10 cellular contexts compared by ENCODE assay signal in the genomic region with DNA sequence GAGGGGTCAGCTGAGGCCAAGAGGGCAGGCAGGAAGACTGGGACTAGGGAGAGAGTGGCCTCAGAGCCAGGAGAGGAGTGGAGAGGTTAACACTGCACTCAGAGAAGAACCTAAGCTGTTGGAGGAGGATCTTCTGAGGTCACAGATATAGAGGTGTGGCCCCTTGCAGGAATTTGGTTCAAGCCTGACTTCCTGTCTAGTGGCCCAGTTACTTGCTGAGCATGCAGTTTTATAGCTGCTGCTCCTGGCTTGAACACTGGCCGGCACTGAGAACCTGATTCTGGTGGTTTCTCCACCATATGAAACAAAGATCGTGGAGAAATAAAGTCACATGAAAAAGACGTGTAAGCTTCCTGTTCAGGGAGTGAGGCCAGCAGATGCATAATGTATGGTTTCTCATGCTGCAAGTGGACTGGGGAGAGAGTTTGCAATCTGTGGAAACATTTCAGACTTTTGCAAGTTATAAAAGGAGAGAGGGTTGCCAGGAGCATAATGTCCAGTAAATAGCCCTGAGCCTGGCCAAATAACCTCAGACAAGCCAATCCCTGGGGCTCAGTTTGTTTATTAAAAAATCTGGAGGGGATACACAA.
DNase-seq lines count a peak whose midpoint lies in the region; ATAC-seq and TF ChIP-seq lines count a peak whose summit lies in the region.
"Had no signal": no experiment of that assay in that cellular context is flagged by ENCODE, and none has a peak within 500 bp of the region (broad histone marks: within the 10 kb centered on the region; RNA-seq: fewer than 3 reads in every experiment).

No MANE protein-coding gene starts in this region.

- no peak for TF ChIP-seq EP300 in ovary (IDR thresholded peaks at IDR 0.05)

- peaks cover 10% of the 10 kb centered on the region; the same call in 1 of the 2 replicates for H4K20me1 ChIP-seq in IMR-90 (ENCODE audit: insufficient read depth, low read length)

- H3K4ac ChIP-seq in IMR-90 (ENCODE audit: low read depth, low read length): peak overlapping the region; percentile 43; the same call in 1 of the 2 replicates

- H2BK15ac ChIP-seq in IMR-90 (ENCODE audit: low read depth, low read length): no peak overlapping the region

- H3K36me3 Mint-ChIP-seq in CD4-positive, alpha-beta T cell (ENCODE audit: low read depth): no peaks in the 10 kb centered on the region

- 17% methylated on average over 1 of the region's 3 CpGs; no CpG with 5 or more reads in 1 of the 2 experiments for WGBS in IMR-90 (ENCODE audit: extremely low coverage in 2 of 2, insufficient read length in 1 of 2), 2 experiments
- WGBS in ovary, 3 donors: 2 to 7% (median 3%) methylated on average over 3 of the region's 3 CpGs

- H2BK5ac ChIP-seq in IMR-90 (ENCODE audit: low read depth, low read length, poor library complexity, severe bottlenecking): no peak overlapping the region

- no peak overlapping the region; the same call in 1 of the 2 replicates for H3K18ac ChIP-seq in IMR-90 (ENCODE audit: low read depth, low read length)

- H3K27ac ChIP-seq in CD4-positive, alpha-beta T cell (ENCODE audit: low read depth, low read length): no peak overlapping the region
- H3K27ac ChIP-seq in IMR-90 (ENCODE audit: insufficient read depth, low read length) (no peak overlapping the region), ovary (peak overlapping the region in 1 of 2 donors; percentile 66)
- H3K27ac ChIP-seq in effector memory CD4-positive, alpha-beta T cell (ENCODE audit: insufficient read depth, low read length, poor library complexity, severe bottlenecking): no peak overlapping the region
- H3K27ac ChIP-seq: cardiac muscle cell had no signal

- no peak overlapping the region for H2AK9ac ChIP-seq in IMR-90 (replicated peaks; ENCODE audit: low read depth, low read length, poor library complexity)

- no peak overlapping the region for H4K91ac ChIP-seq in IMR-90 (ENCODE audit: insufficient read depth, low read depth, low read length)

- peaks cover 11 to 70% of the 10 kb centered on the region in 2 experiments; a peak in 3 of 4 replicates for H3K79me1 ChIP-seq in IMR-90 (ENCODE audit: low read depth in 1 of 2, low read length in 2 of 2)

- POLR2A ChIA-PET in CD4-positive, alpha-beta T cell (lab: Charles Lee): no interaction called here
- POLR2A ChIA-PET in IMR-90 (lab: Charles Lee; ENCODE audit: unreplicated experiment): no interaction called here

- H3K14ac ChIP-seq in IMR-90 (replicated peaks; ENCODE audit: low read depth, low read length): 0 out of 2 replicates have a peak overlapping the region, but pooled peaks have one; percentile 3

- H3K4me3 Mint-ChIP-seq in CD4-positive, alpha-beta T cell: no peak overlapping the region

- in situ Hi-C loops in IMR-90 (cut with MboI; ENCODE audit: low sequenced_read_pairs): no loop called here

- peaks cover 47% of the 10 kb centered on the region for H3K4me1 Mint-ChIP-seq in CD4-positive, alpha-beta T cell (ENCODE audit: low read depth)

- no peak overlapping the region for H3K56ac ChIP-seq in IMR-90 (ENCODE audit: extremely low read depth, insufficient read depth, low read length)

- no peak for DNase-seq in CD4-positive, alpha-beta T cell
- peak; percentile 21 for DNase-seq in IMR-90
- peak in 2 of 3 donors; percentile 2 to 6 for DNase-seq in effector memory CD4-positive, alpha-beta T cell
- DNase-seq in ovary: peak; percentile 34 to 56 (median 48)
- DNase-seq in GOT3 (lab: John Stamatoyannopoulos, UW): no peak
- no peak for DNase-seq in kidney glomerular epithelial cell (lab: John Stamatoyannopoulos, UW)

- no peaks in the 10 kb centered on the region for H3K27me3 ChIP-seq in CD4-positive, alpha-beta T cell (ENCODE audit: control insufficient read depth, insufficient read depth, low read length)
- H3K27me3 ChIP-seq in IMR-90 (ENCODE audit: control insufficient read depth, insufficient read depth, low read length) (no peaks in the 10 kb centered on the region), ovary (no peaks in the 10 kb centered on the region)
- H3K27me3 ChIP-seq in effector memory CD4-positive, alpha-beta T cell (replicated peaks; ENCODE audit: control insufficient read depth, insufficient read depth, low read length, poor library complexity, severe bottlenecking): no peaks in the 10 kb centered on the region
- H3K27me3 ChIP-seq: cardiac muscle cell had no signal

- no peak overlapping the region for H2AFZ ChIP-seq in IMR-90 (replicated peaks; ENCODE audit: low read length, poor library complexity)

- dilution Hi-C loops in IMR-90 (cut with HindIII; ENCODE audit: low sequenced_read_pairs, unreplicated experiment): no loop called here

- H3K4me3 ChIP-seq in IMR-90 (ENCODE audit: insufficient read depth, low read depth, low read length): no peak overlapping the region
- no peak overlapping the region for H3K4me3 ChIP-seq in effector memory CD4-positive, alpha-beta T cell (ENCODE audit: insufficient read depth, low read depth, low read length, poor library complexity, severe bottlenecking)
- no peak overlapping the region for H3K4me3 ChIP-seq in ovary
- H3K4me3 ChIP-seq: cardiac muscle cell had no signal

- intact Hi-C loops in CD4-positive, alpha-beta T cell (cut with DNase I, micrococcal nuclease): no loop called here
- intact Hi-C loops in IMR-90 (cut with micrococcal nuclease) (loop anchor here (5.0 kb wide), 1 partner anchor 469 kb away; no protein-coding TSS in a partner anchor), ovary (cut with DNase I) (loop anchor here in 3 of 4 donors (10.0 kb wide), 3 partner anchors 68 to 122 kb away; a partner anchor contains a TSS)

- H3K23ac ChIP-seq in IMR-90 (ENCODE audit: low read depth, low read length): no peak overlapping the region

- H3K4me1 ChIP-seq in IMR-90 (ENCODE audit: control insufficient read depth, insufficient read depth, low read length): peaks cover 27% of the 10 kb centered on the region
- H3K4me1 ChIP-seq in effector memory CD4-positive, alpha-beta T cell (ENCODE audit: control insufficient read depth, insufficient read depth, low read length, poor library complexity, severe bottlenecking): peaks cover 14% of the 10 kb centered on the region
- peaks cover 33% of the 10 kb centered on the region for H3K4me1 ChIP-seq in ovary (ENCODE audit: insufficient read depth)

- H2BK120ac ChIP-seq in IMR-90 (ENCODE audit: low read depth, low read length): no peak overlapping the region; the same call in 1 of the 2 replicates

- no peak for TF ChIP-seq CTCF in CD4-positive, alpha-beta T cell (IDR thresholded peaks at IDR 0.05)
- no peak for TF ChIP-seq CTCF in IMR-90 (conservative IDR thresholded peaks at IDR 0.05; ENCODE audit: low read depth, low read length)
- TF ChIP-seq CTCF in ovary (IDR thresholded peaks at IDR 0.05): no peak

- H3K9ac ChIP-seq in IMR-90 (ENCODE audit: low read depth, low read length): no peak overlapping the region

- peak overlapping the region in 1 of 2 experiments; percentile 11; a peak in 1 of 4 replicates for H4K8ac ChIP-seq in IMR-90 (ENCODE audit: low read depth in 2 of 2, low read length in 2 of 2)

- H3K9me3 Mint-ChIP-seq in CD4-positive, alpha-beta T cell: no peaks in the 10 kb centered on the region

- no peak for TF ChIP-seq POLR2A in IMR-90 (IDR thresholded peaks at IDR 0.05; ENCODE audit: low read depth, low read length)
- no peak for TF ChIP-seq POLR2A in ovary (IDR thresholded peaks at IDR 0.05)

- no TSS peak for BruUV-seq in IMR-90 (replicated peaks; lab: Mats Ljungman, UMichigan)

- no peak for TF ChIP-seq RAD21 in IMR-90 (IDR thresholded peaks at IDR 0.05; ENCODE audit: low read length)

- ATAC-seq in CD4-positive, alpha-beta T cell (ENCODE audit: poor library complexity): peak; percentile 41
- ATAC-seq in GM19438 (IDR thresholded peaks at IDR 0.05; ENCODE audit: low read depth, unreplicated experiment) (peak; percentile 73), IMR-90 (ENCODE audit: low read depth) (no peak), GM21717 (IDR thresholded peaks at IDR 0.05; ENCODE audit: unreplicated experiment) (no peak)
- ATAC-seq: HCT116 had no signal

- no peak overlapping the region for H2BK20ac ChIP-seq in IMR-90 (ENCODE audit: low read depth, low read length)

- H3K36me3 ChIP-seq in IMR-90 (ENCODE audit: control insufficient read depth, insufficient read depth, low read length) (no peaks in the 10 kb centered on the region; the same call in 1 of the 2 replicates), ovary (no peaks in the 10 kb centered on the region)
- no peaks in the 10 kb centered on the region for H3K36me3 ChIP-seq in effector memory CD4-positive, alpha-beta T cell (ENCODE audit: control insufficient read depth, insufficient read depth, low read length)
- H3K36me3 ChIP-seq: cardiac muscle cell had no signal

- peak overlapping the region; percentile 19 for H3K27ac Mint-ChIP-seq in CD4-positive, alpha-beta T cell

- H4K5ac ChIP-seq in IMR-90 (ENCODE audit: low read depth, low read length): no peak overlapping the region

- no peaks in the 10 kb centered on the region for H3K27me3 Mint-ChIP-seq in CD4-positive, alpha-beta T cell

- CTCF ChIA-PET in CD4-positive, alpha-beta T cell (lab: Charles Lee): no interaction called here
- CTCF ChIA-PET in IMR-90 (lab: Yijun Ruan, JAX): no interaction called here

- H3K9me3 ChIP-seq in CD4-positive, alpha-beta T cell (ENCODE audit: control insufficient read depth, low read length): no peaks in the 10 kb centered on the region
- H3K9me3 ChIP-seq in IMR-90 (ENCODE audit: control insufficient read depth, insufficient read depth, low read length) (no peaks in the 10 kb centered on the region), ovary (no peaks in the 10 kb centered on the region)
- no peaks in the 10 kb centered on the region for H3K9me3 ChIP-seq in effector memory CD4-positive, alpha-beta T cell (ENCODE audit: control insufficient read depth, low read length)

- peaks cover 30% of the 10 kb centered on the region for H3K9me1 ChIP-seq in IMR-90 (ENCODE audit: insufficient read depth, low read length)

- H3K4me2 ChIP-seq in IMR-90 (ENCODE audit: low read depth, low read length): no peak overlapping the region

- H2AK5ac ChIP-seq in IMR-90 (ENCODE audit: low read depth, low read length): no peak overlapping the region

TF ChIP-seq in IMR-90, 13 proteins besides CTCF, POLR2A, EP300 and RAD21:
- TF ChIP-seq CHD1 (IDR thresholded peaks at IDR 0.05; ENCODE audit: low read depth, low read length) (no peak), MAFK (IDR thresholded peaks at IDR 0.05; ENCODE audit: low read depth, low read length) (peak; percentile 88), MXI1 (IDR thresholded peaks at IDR 0.05; ENCODE audit: borderline replicate concordance, low read depth, low read length) (no peak), MAZ (IDR thresholded peaks at IDR 0.05; ENCODE audit: borderline replicate concordance, low read depth, low read length) (no peak)
- TF ChIP-seq, protein P1, sequence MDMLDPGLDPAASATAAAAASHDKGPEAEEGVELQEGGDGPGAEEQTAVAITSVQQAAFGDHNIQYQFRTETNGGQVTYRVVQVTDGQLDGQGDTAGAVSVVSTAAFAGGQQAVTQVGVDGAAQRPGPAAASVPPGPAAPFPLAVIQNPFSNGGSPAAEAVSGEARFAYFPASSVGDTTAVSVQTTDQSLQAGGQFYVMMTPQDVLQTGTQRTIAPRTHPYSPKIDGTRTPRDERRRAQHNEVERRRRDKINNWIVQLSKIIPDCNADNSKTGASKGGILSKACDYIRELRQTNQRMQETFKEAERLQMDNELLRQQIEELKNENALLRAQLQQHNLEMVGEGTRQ (IDR thresholded peaks at IDR 0.05; ENCODE audit: low read depth, low read length): no peak

Comparison
In these comparisons a context has a peak if more than half of its experiments do, and no peak if none do; other contexts are left out.
1. ATAC-seq: peak in CD4-positive, alpha-beta T cell (single experiment) and GM19438 (single experiment); none in IMR-90 (single experiment) and GM21717 (single experiment).
2. DNase-seq: peak in IMR-90 (single experiment), effector memory CD4-positive, alpha-beta T cell (2 of 3) and ovary (5 of 5); none in CD4-positive, alpha-beta T cell (0 of 10), GOT3 (single experiment) and kidney glomerular epithelial cell (single experiment).
3. intact Hi-C loops: an anchor here in IMR-90 (5.0 kb wide) and ovary (10.0 kb wide); none called in CD4-positive, alpha-beta T cell.